In genomic region chr3:51966941-51967383, GRCh38 we compare ENCODE assay signal across 8 cellular contexts. TPM values are rescaled to one million over a fixed set of nuclear protein-coding genes. Genes with fewer than 3 reads are reported as not detected.
DNase-seq lines count a peak whose midpoint lies in the region; ATAC-seq, FAIRE-seq and TF ChIP-seq lines count a peak whose summit lies in the region.

No MANE protein-coding gene starts in this region.

- H3K4me3 ChIP-seq in CD8-positive, alpha-beta memory T cell (ENCODE audit: low read length), result peak overlapping the region; percentile 58
- H3K4me3 ChIP-seq in astrocyte (ENCODE audit: insufficient read depth, low read depth, low read length) (peak overlapping the region; percentile 86), thoracic aorta (peak overlapping the region; percentile 98)

- H3K9ac ChIP-seq in astrocyte (ENCODE audit: low read length), result peak overlapping the region; percentile 85

- H3K4me1 ChIP-seq in CD8-positive, alpha-beta memory T cell (ENCODE audit: insufficient read depth, low read length), result peaks cover 16% of the 10 kb centered on the region
- H3K4me1 ChIP-seq in astrocyte (ENCODE audit: insufficient read depth, low read length), result peaks cover 15% of the 10 kb centered on the region
- H3K4me1 ChIP-seq in thoracic aorta (ENCODE audit: control insufficient read depth in 1 of 2, low read depth in 2 of 2), result peaks cover 35 to 57% of the 10 kb centered on the region in 2 donors

- peak overlapping the region; percentile 98 for H3K4me2 ChIP-seq in astrocyte (ENCODE audit: low read length)

- H3K9me3 ChIP-seq in CD8-positive, alpha-beta memory T cell (ENCODE audit: low read length), result no peaks in the 10 kb centered on the region
- H3K9me3 ChIP-seq in astrocyte (ENCODE audit: insufficient read depth, low read depth, low read length), result no peaks in the 10 kb centered on the region
- H3K9me3 ChIP-seq in thoracic aorta, result no peaks in the 10 kb centered on the region

- no peaks in the 10 kb centered on the region for H3K27me3 ChIP-seq in CD8-positive, alpha-beta memory T cell (ENCODE audit: insufficient read depth, low read length, poor library complexity, severe bottlenecking)
- H3K27me3 ChIP-seq in astrocyte (ENCODE audit: insufficient read depth, low read length), result no peaks in the 10 kb centered on the region
- no peaks in the 10 kb centered on the region for H3K27me3 ChIP-seq in thoracic aorta (replicated peaks; ENCODE audit: insufficient read depth)

- H3K27ac ChIP-seq in CD8-positive, alpha-beta memory T cell (ENCODE audit: low read depth, low read length), result peak overlapping the region; percentile 57
- H3K27ac ChIP-seq in astrocyte (ENCODE audit: low read depth, low read length), result peak overlapping the region; percentile 47
- peak overlapping the region; percentile 91 to 95 for H3K27ac ChIP-seq in thoracic aorta

- POLR2A ChIA-PET in CD8-positive, alpha-beta memory T cell (lab: Charles Lee), result interaction anchor here (0.5 to 0.7 kb wide), 2 partner anchors 14 to 234 kb away, joined by 3 read pairs; no protein-coding TSS in a partner anchor

- H3K27ac Mint-ChIP-seq in CD8-positive, alpha-beta memory T cell, result peak overlapping the region in 7 of 8 donors; percentile 30 to 89 (median 63)
- H3K27ac Mint-ChIP-seq in astrocyte (ENCODE audit: unreplicated experiment), result no peak overlapping the region

- peak in 1 of 5 donors; percentile 21 for DNase-seq in CD8-positive, alpha-beta memory T cell
- no peak for DNase-seq in astrocyte (ENCODE audit: low read depth)
- peak; percentile 65 for DNase-seq in left kidney (ENCODE audit: low read depth, low spot score)
- no peak for DNase-seq in thoracic aorta (ENCODE audit: low spot score)
- no peak for DNase-seq in OCI-M1 (lab: John Stamatoyannopoulos, UW)
- DNase-seq in epidermal melanocyte (ENCODE audit: insufficient read length, low spot score), result no peak
- DNase-seq in NCI-H2107 (lab: John Stamatoyannopoulos, UW), result no peak

- H2AFZ ChIP-seq in astrocyte (ENCODE audit: low read depth, low read length), result peak overlapping the region; percentile 77

- TF ChIP-seq CTCF in astrocyte (IDR thresholded peaks at IDR 0.05; ENCODE audit: insufficient read depth, low read depth, low read length) (no peak), thoracic aorta (IDR thresholded peaks at IDR 0.05) (no peak)

- H3K4me3 Mint-ChIP-seq in CD8-positive, alpha-beta memory T cell, result peak overlapping the region; percentile 72 to 86 (median 81)
- peak overlapping the region; percentile 90 for H3K4me3 Mint-ChIP-seq in astrocyte (ENCODE audit: unreplicated experiment)

- peaks cover 0 to 4% (median 3%) of the 10 kb centered on the region in 3 donors for H3K36me3 Mint-ChIP-seq in CD8-positive, alpha-beta memory T cell
- peaks cover 11% of the 10 kb centered on the region for H3K36me3 Mint-ChIP-seq in astrocyte (ENCODE audit: low read depth, unreplicated experiment)

- no peaks in the 10 kb centered on the region for H3K27me3 Mint-ChIP-seq in CD8-positive, alpha-beta memory T cell
- peaks cover 1% of the 10 kb centered on the region for H3K27me3 Mint-ChIP-seq in astrocyte (ENCODE audit: low read depth, unreplicated experiment)

- H3K79me2 ChIP-seq in astrocyte (ENCODE audit: insufficient read depth, low read length), result peaks cover 44% of the 10 kb centered on the region

- CTCF ChIA-PET in CD8-positive, alpha-beta memory T cell (lab: Charles Lee), result no interaction called here

- peaks cover 54% of the 10 kb centered on the region for H4K20me1 ChIP-seq in astrocyte (ENCODE audit: insufficient read depth, low read length)

- peaks cover 14 to 44% (median 31%) of the 10 kb centered on the region in 3 donors for H3K4me1 Mint-ChIP-seq in CD8-positive, alpha-beta memory T cell
- H3K4me1 Mint-ChIP-seq in astrocyte (ENCODE audit: low read depth, unreplicated experiment), result peaks cover 14% of the 10 kb centered on the region

- peak; percentile 31 for ATAC-seq in HG02642 (IDR thresholded peaks at IDR 0.05; ENCODE audit: poor library complexity, unreplicated experiment)
- no peak for ATAC-seq in thoracic aorta (ENCODE audit: insufficient number of reproducible peaks, low FRiP score, low read depth)

- H3K36me3 ChIP-seq in CD8-positive, alpha-beta memory T cell (ENCODE audit: insufficient read depth, low read length), result no peaks in the 10 kb centered on the region
- H3K36me3 ChIP-seq in astrocyte (ENCODE audit: insufficient read depth, low read length) (no peaks in the 10 kb centered on the region), thoracic aorta (no peaks in the 10 kb centered on the region)

- no peak for FAIRE-seq in astrocyte (lab: Jason Lieb, UNC)

- no peaks in the 10 kb centered on the region for H3K9me3 Mint-ChIP-seq in CD8-positive, alpha-beta memory T cell
- H3K9me3 Mint-ChIP-seq in astrocyte (ENCODE audit: unreplicated experiment), result peaks cover 3% of the 10 kb centered on the region

RNA-seq across cellular contexts. Expression of gene PCBP4, which starts 0.3 kb away (rescaled TPM):
- total RNA-seq in CD8-positive, alpha-beta memory T cell, result 10 to 100 TPM in 1 of 2 experiments, 1 to 10 TPM in 1; 9.7 to 12.5 TPM
- polyA plus RNA-seq in CD8-positive, alpha-beta memory T cell, result 12.5 TPM
- total RNA-seq in astrocyte, result 95.4 and 102 TPM in 2 replicates
- 100 to 1,000 TPM; 127 to 144 TPM for total RNA-seq in thoracic aorta

RNA-seq across cellular contexts. Expression of gene ABHD14B, which starts 6.9 kb away (rescaled TPM):
- total RNA-seq in CD8-positive, alpha-beta memory T cell, result 10 to 100 TPM; 56.1 to 56.7 TPM
- polyA plus RNA-seq in CD8-positive, alpha-beta memory T cell, result 97.2 TPM
- total RNA-seq in astrocyte (10.3 and 12.3 TPM in 2 replicates), thoracic aorta (10 to 100 TPM; 28.6 to 55.2 TPM)

RNA-seq across cellular contexts. Expression of gene ABHD14A, which starts 7.9 kb away (rescaled TPM):
- total RNA-seq in CD8-positive, alpha-beta memory T cell, result 10 to 100 TPM; 14.4 to 16.0 TPM
- 117 TPM for polyA plus RNA-seq in CD8-positive, alpha-beta memory T cell
- total RNA-seq in astrocyte, result 10.9 and 11.8 TPM in 2 replicates
- 10 to 100 TPM in 1 of 2 donors, 1 to 10 TPM in 1; 9.7 to 24.0 TPM for total RNA-seq in thoracic aorta

RNA-seq across cellular contexts. Expression of gene GPR62, which starts 11.8 kb away (rescaled TPM):
- not detected for total RNA-seq in CD8-positive, alpha-beta memory T cell
- polyA plus RNA-seq in CD8-positive, alpha-beta memory T cell, result not detected
- total RNA-seq in astrocyte, result not detected in 2 replicates
- not detected for total RNA-seq in thoracic aorta

RNA-seq across cellular contexts. Expression of gene ACY1, which starts 16.4 kb away (rescaled TPM):
- total RNA-seq in CD8-positive, alpha-beta memory T cell, result 10 to 100 TPM; 46.1 to 49.0 TPM
- polyA plus RNA-seq in CD8-positive, alpha-beta memory T cell, result 13.8 TPM
- 16.4 and 21.1 TPM in 2 replicates for total RNA-seq in astrocyte
- 10 to 100 TPM in 1 of 2 donors, 1 to 10 TPM in 1; 6.1 to 12.3 TPM for total RNA-seq in thoracic aorta
